1 cellular context compared by ENCODE assay signal in genomic region chr5:43549272-43549671, GRCh38. TPM values are rescaled to one million over a fixed set of nuclear protein-coding genes. Genes with fewer than 3 reads are reported as not detected.
"Had no signal": no experiment of that assay in that cellular context is flagged by ENCODE, and none has a peak within 500 bp of the region (broad histone marks: within the 10 kb centered on the region; RNA-seq: fewer than 3 reads in every experiment).

No MANE protein-coding gene starts in this region.

RNA-seq across cellular contexts. Expression of gene C5orf34, which starts 34.3 kb away (rescaled TPM):
- total RNA-seq: vagina had no signal
